ENCODE assay signal across 8 cellular contexts in the genomic region with DNA sequence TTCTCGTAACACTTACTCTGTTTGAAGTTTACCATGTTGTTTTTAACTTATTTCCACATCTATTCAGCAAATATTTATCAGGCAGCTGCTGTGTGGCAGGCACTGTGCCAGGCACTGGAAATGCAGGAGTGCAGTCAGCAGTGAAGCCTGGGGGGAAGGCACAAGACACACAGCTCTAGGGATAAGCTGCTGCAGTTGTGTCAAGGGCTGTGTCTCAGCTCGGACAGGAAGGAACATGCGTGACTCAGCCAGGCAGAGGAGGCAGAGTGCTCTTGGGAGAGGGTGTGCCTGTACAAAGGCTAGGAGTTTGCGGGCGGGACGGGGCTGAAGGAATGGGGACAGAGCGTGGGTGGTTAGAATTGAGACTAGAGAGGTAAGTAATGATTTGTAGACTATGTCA. TPM values are rescaled to one million over a fixed set of nuclear protein-coding genes. Genes with fewer than 3 reads are reported as not detected.
A peak's percentile ranks its signal among the peaks of the same experiment; 100 is the strongest.
DNase-seq lines count a peak whose midpoint lies in the region; TF ChIP-seq lines count a peak whose summit lies in the region.

No MANE protein-coding gene starts in this region.

- in situ Hi-C loops in GM13976 (cut with MboI; ENCODE audit: low sequenced_read_pairs, unreplicated experiment) (loop anchor here (10.0 kb wide), 1 partner anchor 424 kb away; no protein-coding TSS in a partner anchor), HAP-1 (cut with MboI; ENCODE audit: low sequenced_read_pairs) (loop anchor here (5.0 kb wide), 1 partner anchor 426 kb away; no protein-coding TSS in a partner anchor)

- H3K36me3 ChIP-seq in HAP-1 (replicated peaks), result peaks cover 7% of the 10 kb centered on the region; the same call in 1 of the 2 replicates

- no peak overlapping the region for H3K4me3 ChIP-seq in HAP-1

- H3K27me3 ChIP-seq in HAP-1 (ENCODE audit: low read depth), result no peaks in the 10 kb centered on the region

- no peak for TF ChIP-seq CTCF in GM13976 (IDR thresholded peaks at IDR 0.05; ENCODE audit: borderline replicate concordance, control extremely low read depth, extremely low read depth, insufficient read depth, missing control alignments)

- peaks cover 7% of the 10 kb centered on the region for H3K4me1 ChIP-seq in HAP-1

- DNase-seq in HT1080 (ENCODE audit: low read depth) (peak; percentile 92), astrocyte of the hippocampus (ENCODE audit: low read depth, low spot score) (peak; percentile 61), islet precursor cell (peak; percentile 84), superior temporal gyrus (ENCODE audit: extremely low spot score) (peak; percentile 35), GM13976 (ENCODE audit: low spot score) (no peak), NCI-H748 treated with DMSO at 0.1 percent for 48 hours (lab: John Stamatoyannopoulos, UW) (no peak), HAP-1 (ENCODE audit: low spot score in 2 of 2) (no peak), NCI-H1930 (lab: John Stamatoyannopoulos, UW) (no peak)

- H3K9me3 ChIP-seq in HAP-1, result no peaks in the 10 kb centered on the region

RNA-seq across cellular contexts. Expression of a gene that starts 24.7 kb away (rescaled TPM):
- total RNA-seq in HT1080 (2014; rRNA removed; shearing (Covaris generic)), result 4.1 and 6.6 TPM in 2 replicates
- 4.2 and 4.4 TPM in 2 replicates for polyA plus RNA-seq in HT1080 (2015; cell fraction: cytosol; rRNA removed)
- 4.8 and 7.2 TPM in 2 replicates for polyA plus RNA-seq in HT1080 (2015; cell fraction: nucleus; rRNA removed)

Comparison
In these comparisons a context has a peak if more than half of its experiments do, and no peak if none do; other contexts are left out.
1. DNase-seq: peak in HT1080 (single experiment), astrocyte of the hippocampus (single experiment), islet precursor cell (single experiment) and superior temporal gyrus (single experiment); none in GM13976 (single experiment), NCI-H748 treated with DMSO at 0.1 percent for 48 hours (single experiment), HAP-1 (0 of 2) and NCI-H1930 (0 of 2).